ENCODE assay signal across 24 cellular contexts in the genomic region with DNA sequence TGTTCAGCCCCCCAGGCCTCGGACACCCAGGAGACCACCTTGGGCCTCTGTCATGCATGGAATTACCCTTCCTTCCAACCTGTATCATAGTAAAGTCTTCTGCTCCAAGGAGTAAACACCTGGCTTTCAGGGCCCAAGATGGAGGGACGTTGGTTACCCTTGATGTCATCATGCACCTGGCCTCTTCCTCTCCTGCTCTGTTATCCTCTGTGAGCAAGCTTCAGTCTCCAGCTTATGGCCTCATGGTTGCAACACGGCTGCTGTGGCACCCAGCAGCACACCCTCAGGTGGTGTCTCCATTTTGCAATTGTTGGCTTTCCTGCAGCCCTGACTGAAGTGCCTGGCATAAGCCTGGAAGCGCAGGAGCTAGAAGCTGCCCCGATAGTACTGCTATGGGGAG. TPM values are rescaled to one million over a fixed set of nuclear protein-coding genes. Genes with fewer than 3 reads are reported as not detected.
"Had no signal": no experiment of that assay in that cellular context is flagged by ENCODE, and none has a peak within 500 bp of the region (broad histone marks: within the 10 kb centered on the region; RNA-seq: fewer than 3 reads in every experiment).

No MANE protein-coding gene starts in this region.

- DNase-seq: activated CD4-positive, alpha-beta T cell treated with anti-CD3 and anti-CD28 coated beads, Interleukin-2, amount 50 U/mL, for 1 hour; activated CD4-positive, CD25-positive, alpha-beta regulatory T cell; activated CD8-positive, alpha-beta T cell treated with anti-CD3 and anti-CD28 coated beads for 36 hours; activated gamma-delta T cell treated with Interleukin-2 at 50 U/mL for 16 hours; activated T-cell treated with anti-CD3 and anti-CD28 coated beads, Interleukin-2, amount 50 U/mL, for 4 hours; aorta; caudate nucleus; MG63; MV-4-11; NCI-H1092 treated with DMSO at 0.1 percent for 48 hours; NCI-H1417 treated with DMSO at 0.1 percent for 48 hours; NCI-H1694; NCI-H2029 treated with DMSO at 0.1 percent for 48 hours; NCI-H510A treated with DMSO at 0.1 percent for 48 hours; PC-3; SIG-M5; T-helper 17 cell; T-helper 9 cell had no signal

- H3K27ac ChIP-seq: breast epithelium, KMS-11 had no signal

- H3K4me3 Mint-ChIP-seq: activated CD8-positive, alpha-beta T cell treated with anti-CD3 and anti-CD28 coated beads for 36 hours; activated naive CD4-positive, alpha-beta T cell treated with anti-CD3 and anti-CD28 coated beads, Interleukin-2, amount 50 U/mL, for 24 hours; activated T-cell treated with anti-CD3 and anti-CD28 coated beads, Interleukin-2, amount 50 U/mL, for 4 hours; T-helper 17 cell had no signal

- H3K4me2 ChIP-seq: KMS-11 had no signal

- H3K27me3 ChIP-seq: breast epithelium, MG63 had no signal

- FAIRE-seq: RCC 7860 had no signal

- H3K4me1 Mint-ChIP-seq: activated naive CD4-positive, alpha-beta T cell treated with anti-CD3 and anti-CD28 coated beads, Interleukin-2, amount 50 U/mL, for 24 hours had no signal

- H3K27me3 Mint-ChIP-seq: activated CD8-positive, alpha-beta T cell treated with anti-CD3 and anti-CD28 coated beads for 36 hours; activated naive CD4-positive, alpha-beta T cell treated with anti-CD3 and anti-CD28 coated beads, Interleukin-2, amount 50 U/mL, for 24 hours; T-helper 17 cell had no signal

- H3K9me3 ChIP-seq: breast epithelium, MG63 had no signal

- H3K4me3 ChIP-seq: breast epithelium, MG63 had no signal

- H3K27ac Mint-ChIP-seq: activated CD8-positive, alpha-beta T cell treated with anti-CD3 and anti-CD28 coated beads for 36 hours; activated naive CD4-positive, alpha-beta T cell treated with anti-CD3 and anti-CD28 coated beads, Interleukin-2, amount 50 U/mL, for 24 hours; activated T-helper 2 cell treated with anti-CD3 and anti-CD28 coated beads, Interferon-gamma antibody, Interleukin-2, Interleukin-4, amounts not matched to agents 10 μg/mL and 5 μg/mL and 100 μg/mL, durations not matched to agents 14 hours and 24 hours and 36 hours; T-helper 17 cell had no signal

- ATAC-seq: activated CD8-positive, alpha-beta T cell treated with anti-CD3 and anti-CD28 coated beads for 36 hours; activated T-cell treated with anti-CD3 and anti-CD28 coated beads, Interleukin-2, amount 50 U/mL, for 4 hours; PC-3; T-helper 17 cell had no signal

- H3K4me1 ChIP-seq: breast epithelium had no signal

- H3K9me3 Mint-ChIP-seq: activated CD8-positive, alpha-beta T cell treated with anti-CD3 and anti-CD28 coated beads for 36 hours; activated naive CD4-positive, alpha-beta T cell treated with anti-CD3 and anti-CD28 coated beads, Interleukin-2, amount 50 U/mL, for 24 hours; activated T-cell treated with anti-CD3 and anti-CD28 coated beads, Interleukin-2, amount 50 U/mL, for 4 hours; activated T-helper 2 cell treated with anti-CD3 and anti-CD28 coated beads, Interferon-gamma antibody, Interleukin-2, Interleukin-4, amounts not matched to agents 10 μg/mL and 5 μg/mL and 100 μg/mL, durations not matched to agents 14 hours and 24 hours and 36 hours had no signal

- H3K36me3 Mint-ChIP-seq: activated naive CD4-positive, alpha-beta T cell treated with anti-CD3 and anti-CD28 coated beads, Interleukin-2, amount 50 U/mL, for 24 hours had no signal

- H3K9ac ChIP-seq: KMS-11 had no signal

RNA-seq across cellular contexts. Expression of a gene that starts 4.0 kb away (rescaled TPM):
- total RNA-seq: activated CD8-positive, alpha-beta T cell treated with anti-CD3 and anti-CD28 coated beads for 36 hours; activated T-cell treated with anti-CD3 and anti-CD28 coated beads, Interleukin-2, amount 50 U/mL, for 4 hours; activated T-helper 2 cell treated with anti-CD3 and anti-CD28 coated beads, Interferon-gamma antibody, Interleukin-2, Interleukin-4, amounts not matched to agents 10 μg/mL and 5 μg/mL and 100 μg/mL, durations not matched to agents 14 hours and 24 hours and 36 hours; aorta; breast epithelium; cerebellum; PC-3; T-helper 17 cell had no signal
- polyA plus RNA-seq: aorta had no signal

RNA-seq across cellular contexts. Expression of a gene that starts 45.3 kb away (rescaled TPM):
- total RNA-seq: activated CD8-positive, alpha-beta T cell treated with anti-CD3 and anti-CD28 coated beads for 36 hours; activated T-cell treated with anti-CD3 and anti-CD28 coated beads, Interleukin-2, amount 50 U/mL, for 4 hours; activated T-helper 2 cell treated with anti-CD3 and anti-CD28 coated beads, Interferon-gamma antibody, Interleukin-2, Interleukin-4, amounts not matched to agents 10 μg/mL and 5 μg/mL and 100 μg/mL, durations not matched to agents 14 hours and 24 hours and 36 hours; PC-3; T-helper 17 cell had no signal
